Comparison of ENCODE assay signal across 21 cellular contexts in genomic region chr20:5990946-5991345, GRCh38. TPM values are rescaled to one million over a fixed set of nuclear protein-coding genes. Genes with fewer than 3 reads are reported as not detected.
A peak's percentile ranks its signal among the peaks of the same experiment; 100 is the strongest.
DNase-seq lines count a peak whose midpoint lies in the region; ATAC-seq and TF ChIP-seq lines count a peak whose summit lies in the region.
"Had no signal": no experiment of that assay in that cellular context is flagged by ENCODE, and none has a peak within 500 bp of the region (broad histone marks: within the 10 kb centered on the region; RNA-seq: fewer than 3 reads in every experiment).

No MANE protein-coding gene starts in this region.

- no peak for TF ChIP-seq EP300 in esophagus muscularis mucosa (IDR thresholded peaks at IDR 0.05)

- H3K27me3 Mint-ChIP-seq in activated T-cell treated with anti-CD3 and anti-CD28 coated beads, Interleukin-2, amount 50 U/mL, for 72 hours (ENCODE audit: low read depth), result no peaks in the 10 kb centered on the region
- H3K27me3 Mint-ChIP-seq in activated T-cell treated with anti-CD3 and anti-CD28 coated beads, Interleukin-2, amount 50 U/mL, for 24 hours, result no peaks in the 10 kb centered on the region
- no peaks in the 10 kb centered on the region for H3K27me3 Mint-ChIP-seq in nephron (ENCODE audit: low read depth)

- H3K4me3 Mint-ChIP-seq in activated T-cell treated with anti-CD3 and anti-CD28 coated beads, Interleukin-2, amount 50 U/mL, for 72 hours, result no peak overlapping the region
- no peak overlapping the region for H3K4me3 Mint-ChIP-seq in activated T-cell treated with anti-CD3 and anti-CD28 coated beads, Interleukin-2, amount 50 U/mL, for 24 hours
- no peak overlapping the region for H3K4me3 Mint-ChIP-seq in nephron
- H3K4me3 Mint-ChIP-seq: H9 had no signal

- 96% methylated on average over 3 of the region's 3 CpGs for whole genome bisulfite sequencing in esophagus muscularis mucosa

- H3K9me3 ChIP-seq in esophagus muscularis mucosa, result no peaks in the 10 kb centered on the region
- H3K9me3 ChIP-seq: BLaER1 treated with 17β-estradiol and CSF1 and Interleukin-3, amounts not matched to agents 10 nM and 100 nM had no signal

- H3K27me3 ChIP-seq in esophagus muscularis mucosa, result no peaks in the 10 kb centered on the region
- H3K27me3 ChIP-seq: BLaER1 treated with 17β-estradiol and CSF1 and Interleukin-3, amounts not matched to agents 10 nM and 100 nM had no signal

- DNase-seq in activated T-cell treated with anti-CD3 and anti-CD28 coated beads, Interleukin-2, amount 50 U/mL, for 72 hours, result no peak
- DNase-seq in activated T-cell treated with anti-CD3 and anti-CD28 coated beads, Interleukin-2, amount 50 U/mL, for 24 hours, result no peak
- DNase-seq in esophagus muscularis mucosa (ENCODE audit: extremely low spot score) (no peak), NCI-H2107 (lab: John Stamatoyannopoulos, UW) (no peak)
- DNase-seq in NK-92 treated with Interleukin-12 subunit alpha and Interleukin-12 subunit beta, amount 100 ng/mL, for 24 hours (lab: John Stamatoyannopoulos, UW), result no peak
- DNase-seq: DMS 273 treated with DMSO at 0.1 percent for 48 hours, GDM1, H9, KBM-7, MV-4-11, NCI-H1417, NCI-H1930, NCI-H2171, NCI-H446, NCI-H69, SHP77 treated with DMSO at 0.1 percent for 48 hours had no signal

- no peak for ATAC-seq in activated T-cell treated with anti-CD3 and anti-CD28 coated beads, Interleukin-2, amount 50 U/mL, for 72 hours (replicated peaks in 1 of 2)
- no peak for ATAC-seq in GM19351 (IDR thresholded peaks at IDR 0.05; ENCODE audit: unreplicated experiment)
- no peak for ATAC-seq in GM21528 (IDR thresholded peaks at IDR 0.05; ENCODE audit: low FRiP score, unreplicated experiment)
- ATAC-seq: GM12878 had no signal

- H3K36me3 Mint-ChIP-seq in activated T-cell treated with anti-CD3 and anti-CD28 coated beads, Interleukin-2, amount 50 U/mL, for 72 hours (ENCODE audit: insufficient read depth in 2 of 2), result peaks cover 10 to 27% of the 10 kb centered on the region in 2 donors
- peaks cover 89% of the 10 kb centered on the region for H3K36me3 Mint-ChIP-seq in activated T-cell treated with anti-CD3 and anti-CD28 coated beads, Interleukin-2, amount 50 U/mL, for 24 hours (ENCODE audit: low read depth)
- H3K36me3 Mint-ChIP-seq in nephron (ENCODE audit: low read depth), result peaks cover 27% of the 10 kb centered on the region

- no peak for TF ChIP-seq CTCF in esophagus muscularis mucosa (IDR thresholded peaks at IDR 0.05)
- no peak for TF ChIP-seq CTCF in nephron (IDR thresholded peaks at IDR 0.05; ENCODE audit: unreplicated experiment in 3 of 3)

- no peaks in the 10 kb centered on the region for H3K9me3 Mint-ChIP-seq in activated T-cell treated with anti-CD3 and anti-CD28 coated beads, Interleukin-2, amount 50 U/mL, for 72 hours
- H3K9me3 Mint-ChIP-seq in activated T-cell treated with anti-CD3 and anti-CD28 coated beads, Interleukin-2, amount 50 U/mL, for 24 hours, result no peaks in the 10 kb centered on the region
- H3K9me3 Mint-ChIP-seq in nephron, result no peaks in the 10 kb centered on the region
- H3K9me3 Mint-ChIP-seq: H9 had no signal

- H3K27ac ChIP-seq in esophagus muscularis mucosa (replicated peaks in 1 of 4), result peak overlapping the region in 3 of 4 donors; percentile 18 to 62 (median 40)
- H3K27ac ChIP-seq: BLaER1 treated with 17β-estradiol and CSF1 and Interleukin-3, amounts not matched to agents 10 nM and 100 nM had no signal

- peaks cover 0 to 39% (median 23%) of the 10 kb centered on the region in 4 donors for H3K36me3 ChIP-seq in esophagus muscularis mucosa

- H3K27ac Mint-ChIP-seq in activated T-cell treated with anti-CD3 and anti-CD28 coated beads, Interleukin-2, amount 50 U/mL, for 72 hours, result peak overlapping the region; percentile 1
- H3K27ac Mint-ChIP-seq in activated T-cell treated with anti-CD3 and anti-CD28 coated beads, Interleukin-2, amount 50 U/mL, for 24 hours, result no peak overlapping the region
- H3K27ac Mint-ChIP-seq in nephron, result peak overlapping the region; percentile 83 to 89 (median 84)
- H3K27ac Mint-ChIP-seq: H9 had no signal

- H3K4me1 Mint-ChIP-seq in activated T-cell treated with anti-CD3 and anti-CD28 coated beads, Interleukin-2, amount 50 U/mL, for 72 hours (ENCODE audit: low read depth), result peaks cover 5% of the 10 kb centered on the region
- H3K4me1 Mint-ChIP-seq in activated T-cell treated with anti-CD3 and anti-CD28 coated beads, Interleukin-2, amount 50 U/mL, for 24 hours (ENCODE audit: low read depth), result peaks cover 9% of the 10 kb centered on the region
- H3K4me1 Mint-ChIP-seq in nephron, result no peaks in the 10 kb centered on the region
- H3K4me1 Mint-ChIP-seq: H9 had no signal

- peaks cover 0 to 26% (median 16%) of the 10 kb centered on the region in 4 donors for H3K4me1 ChIP-seq in esophagus muscularis mucosa

- intact Hi-C loops in esophagus muscularis mucosa (cut with DNase I), result no loop called here

- TF ChIP-seq POLR2A in esophagus muscularis mucosa (IDR thresholded peaks at IDR 0.05; ENCODE audit: low read depth), result no peak

- no peak overlapping the region for H3K4me3 ChIP-seq in esophagus muscularis mucosa
- H3K4me3 ChIP-seq: BLaER1 treated with 17β-estradiol and CSF1 and Interleukin-3, amounts not matched to agents 10 nM and 100 nM; GM12878 had no signal

RNA-seq across cellular contexts. Expression of gene CRLS1, which starts 15.0 kb away (rescaled TPM):
- total RNA-seq in activated T-cell treated with anti-CD3 and anti-CD28 coated beads, Interleukin-2, amount 50 U/mL, for 72 hours, result 10 to 100 TPM; 36.7 to 39.7 TPM
- total RNA-seq in esophagus muscularis mucosa, result 10 to 100 TPM; 36.4 to 42.8 (median 37.7) TPM

RNA-seq across cellular contexts. Expression of gene MCM8, which starts 40.5 kb away (rescaled TPM):
- total RNA-seq in activated T-cell treated with anti-CD3 and anti-CD28 coated beads, Interleukin-2, amount 50 U/mL, for 72 hours, result 10 to 100 TPM; 39.2 to 53.9 TPM
- 1 to 10 TPM; 4.0 to 5.6 (median 4.4) TPM for total RNA-seq in esophagus muscularis mucosa

RNA-seq across cellular contexts. Expression of gene TRMT6, which starts 40.6 kb away (rescaled TPM):
- 10 to 100 TPM; 17.5 to 23.2 TPM for total RNA-seq in activated T-cell treated with anti-CD3 and anti-CD28 coated beads, Interleukin-2, amount 50 U/mL, for 72 hours
- 10 to 100 TPM in 1 of 4 donors, 1 to 10 TPM in 3; 9.2 to 13.4 (median 9.7) TPM for total RNA-seq in esophagus muscularis mucosa

Comparison
In these comparisons a context has a peak if more than half of its experiments do, and no peak if none do; other contexts are left out.
1. RNA of gene MCM8, which starts 40.5 kb away (total RNA-seq): 39.2 to 53.9 TPM in activated T-cell treated with anti-CD3 and anti-CD28 coated beads, Interleukin-2, amount 50 U/mL, for 72 hours; 4.0 to 5.6 TPM in esophagus muscularis mucosa; every median in the first group is over 4 times any median in the second.